ENCODE assay signal across 1 cellular context in the genomic region with DNA sequence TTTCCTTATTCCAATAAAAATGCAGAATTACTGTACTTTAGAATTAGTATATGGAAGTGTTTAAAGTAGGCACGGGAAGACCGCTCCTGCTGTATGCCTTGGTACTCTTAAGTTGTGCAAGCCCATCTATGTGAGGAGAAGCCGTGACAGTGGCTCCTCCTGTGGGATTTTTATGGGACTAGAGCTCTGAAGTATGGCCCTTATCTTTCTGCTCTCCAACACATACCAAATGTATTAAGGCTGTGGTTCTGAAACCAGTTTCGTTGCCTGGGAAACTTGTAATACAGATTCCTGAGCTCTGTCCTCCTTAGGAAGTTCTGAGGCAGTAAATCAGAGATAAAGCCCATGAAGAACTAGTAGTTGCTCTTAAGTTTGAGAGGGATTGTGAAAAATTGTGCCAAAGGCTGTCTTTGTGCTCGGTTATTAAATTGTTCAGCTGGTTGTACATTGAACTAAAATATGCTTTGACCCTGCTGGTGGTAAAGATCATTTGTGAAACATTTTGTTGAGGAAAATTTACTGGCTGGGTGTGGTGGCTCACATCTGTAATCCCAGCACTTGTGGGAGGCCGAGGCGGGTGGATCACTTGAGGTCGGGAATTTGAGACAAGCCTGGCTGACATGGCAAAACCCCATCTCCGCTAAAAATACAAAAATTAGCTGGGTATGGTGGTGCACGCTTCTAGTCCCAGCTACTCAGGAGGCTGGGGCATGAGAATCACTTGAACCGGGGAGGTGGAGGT.
TF ChIP-seq lines count a peak whose summit lies in the region.

No MANE protein-coding gene starts in this region.

TF ChIP-seq in K562, 482 proteins besides CTCF, POLR2A, EP300 and RAD21 (continued from another document):
- peak; percentile 58 for TF ChIP-seq CTCFL (IDR thresholded peaks at IDR 0.05; ENCODE audit: borderline replicate concordance, insufficient read depth, low read depth, low read length, poor library complexity, severe bottlenecking)
- no peak for TF ChIP-seq ZNF347 (CRISPR knock-in tag; IDR thresholded peaks at IDR 0.05; ENCODE audit: low read depth)
- TF ChIP-seq RBM39 (optimal IDR thresholded peaks at IDR 0.05; ENCODE audit: low read depth, low read length), result no peak
- no peak for TF ChIP-seq EGR1 (conservative IDR thresholded peaks at IDR 0.05)
- no peak for TF ChIP-seq PHB2 (IDR thresholded peaks at IDR 0.05; ENCODE audit: low read depth)
- TF ChIP-seq, protein P1, sequence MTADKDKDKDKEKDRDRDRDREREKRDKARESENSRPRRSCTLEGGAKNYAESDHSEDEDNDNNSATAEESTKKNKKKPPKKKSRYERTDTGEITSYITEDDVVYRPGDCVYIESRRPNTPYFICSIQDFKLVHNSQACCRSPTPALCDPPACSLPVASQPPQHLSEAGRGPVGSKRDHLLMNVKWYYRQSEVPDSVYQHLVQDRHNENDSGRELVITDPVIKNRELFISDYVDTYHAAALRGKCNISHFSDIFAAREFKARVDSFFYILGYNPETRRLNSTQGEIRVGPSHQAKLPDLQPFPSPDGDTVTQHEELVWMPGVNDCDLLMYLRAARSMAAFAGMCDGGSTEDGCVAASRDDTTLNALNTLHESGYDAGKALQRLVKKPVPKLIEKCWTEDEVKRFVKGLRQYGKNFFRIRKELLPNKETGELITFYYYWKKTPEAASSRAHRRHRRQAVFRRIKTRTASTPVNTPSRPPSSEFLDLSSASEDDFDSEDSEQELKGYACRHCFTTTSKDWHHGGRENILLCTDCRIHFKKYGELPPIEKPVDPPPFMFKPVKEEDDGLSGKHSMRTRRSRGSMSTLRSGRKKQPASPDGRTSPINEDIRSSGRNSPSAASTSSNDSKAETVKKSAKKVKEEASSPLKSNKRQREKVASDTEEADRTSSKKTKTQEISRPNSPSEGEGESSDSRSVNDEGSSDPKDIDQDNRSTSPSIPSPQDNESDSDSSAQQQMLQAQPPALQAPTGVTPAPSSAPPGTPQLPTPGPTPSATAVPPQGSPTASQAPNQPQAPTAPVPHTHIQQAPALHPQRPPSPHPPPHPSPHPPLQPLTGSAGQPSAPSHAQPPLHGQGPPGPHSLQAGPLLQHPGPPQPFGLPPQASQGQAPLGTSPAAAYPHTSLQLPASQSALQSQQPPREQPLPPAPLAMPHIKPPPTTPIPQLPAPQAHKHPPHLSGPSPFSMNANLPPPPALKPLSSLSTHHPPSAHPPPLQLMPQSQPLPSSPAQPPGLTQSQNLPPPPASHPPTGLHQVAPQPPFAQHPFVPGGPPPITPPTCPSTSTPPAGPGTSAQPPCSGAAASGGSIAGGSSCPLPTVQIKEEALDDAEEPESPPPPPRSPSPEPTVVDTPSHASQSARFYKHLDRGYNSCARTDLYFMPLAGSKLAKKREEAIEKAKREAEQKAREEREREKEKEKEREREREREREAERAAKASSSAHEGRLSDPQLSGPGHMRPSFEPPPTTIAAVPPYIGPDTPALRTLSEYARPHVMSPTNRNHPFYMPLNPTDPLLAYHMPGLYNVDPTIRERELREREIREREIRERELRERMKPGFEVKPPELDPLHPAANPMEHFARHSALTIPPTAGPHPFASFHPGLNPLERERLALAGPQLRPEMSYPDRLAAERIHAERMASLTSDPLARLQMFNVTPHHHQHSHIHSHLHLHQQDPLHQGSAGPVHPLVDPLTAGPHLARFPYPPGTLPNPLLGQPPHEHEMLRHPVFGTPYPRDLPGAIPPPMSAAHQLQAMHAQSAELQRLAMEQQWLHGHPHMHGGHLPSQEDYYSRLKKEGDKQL (CRISPR knock-in tag; IDR thresholded peaks at IDR 0.05; ENCODE audit: borderline replicate concordance), result no peak
- no peak for TF ChIP-seq ZNF586 (CRISPR knock-in tag; conservative IDR thresholded peaks at IDR 0.05)
- TF ChIP-seq MCM2 (IDR thresholded peaks at IDR 0.05; ENCODE audit: low read depth), result no peak
- no peak for TF ChIP-seq ZBTB40 (IDR thresholded peaks at IDR 0.05)
- TF ChIP-seq ZBTB40 (CRISPR knock-in tag; IDR thresholded peaks at IDR 0.05), result no peak
- TF ChIP-seq TRIM25 (IDR thresholded peaks at IDR 0.05; ENCODE audit: borderline replicate concordance), result no peak
- no peak for TF ChIP-seq ZNF668 (CRISPR knock-in tag; IDR thresholded peaks at IDR 0.05)
- no peak for TF ChIP-seq ZNF512 (tag; IDR thresholded peaks at IDR 0.05)
- TF ChIP-seq, protein P2, sequence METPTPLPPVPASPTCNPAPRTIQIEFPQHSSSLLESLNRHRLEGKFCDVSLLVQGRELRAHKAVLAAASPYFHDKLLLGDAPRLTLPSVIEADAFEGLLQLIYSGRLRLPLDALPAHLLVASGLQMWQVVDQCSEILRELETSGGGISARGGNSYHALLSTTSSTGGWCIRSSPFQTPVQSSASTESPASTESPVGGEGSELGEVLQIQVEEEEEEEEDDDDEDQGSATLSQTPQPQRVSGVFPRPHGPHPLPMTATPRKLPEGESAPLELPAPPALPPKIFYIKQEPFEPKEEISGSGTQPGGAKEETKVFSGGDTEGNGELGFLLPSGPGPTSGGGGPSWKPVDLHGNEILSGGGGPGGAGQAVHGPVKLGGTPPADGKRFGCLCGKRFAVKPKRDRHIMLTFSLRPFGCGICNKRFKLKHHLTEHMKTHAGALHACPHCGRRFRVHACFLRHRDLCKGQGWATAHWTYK (CRISPR knock-in tag; IDR thresholded peaks at IDR 0.05), result no peak
- TF ChIP-seq ZNF449 (CRISPR knock-in tag; IDR thresholded peaks at IDR 0.05), result no peak
- TF ChIP-seq BCOR (IDR thresholded peaks at IDR 0.05), result no peak
- TF ChIP-seq SIN3B (IDR thresholded peaks at IDR 0.05; ENCODE audit: low read depth), result no peak
- TF ChIP-seq, protein P3, sequence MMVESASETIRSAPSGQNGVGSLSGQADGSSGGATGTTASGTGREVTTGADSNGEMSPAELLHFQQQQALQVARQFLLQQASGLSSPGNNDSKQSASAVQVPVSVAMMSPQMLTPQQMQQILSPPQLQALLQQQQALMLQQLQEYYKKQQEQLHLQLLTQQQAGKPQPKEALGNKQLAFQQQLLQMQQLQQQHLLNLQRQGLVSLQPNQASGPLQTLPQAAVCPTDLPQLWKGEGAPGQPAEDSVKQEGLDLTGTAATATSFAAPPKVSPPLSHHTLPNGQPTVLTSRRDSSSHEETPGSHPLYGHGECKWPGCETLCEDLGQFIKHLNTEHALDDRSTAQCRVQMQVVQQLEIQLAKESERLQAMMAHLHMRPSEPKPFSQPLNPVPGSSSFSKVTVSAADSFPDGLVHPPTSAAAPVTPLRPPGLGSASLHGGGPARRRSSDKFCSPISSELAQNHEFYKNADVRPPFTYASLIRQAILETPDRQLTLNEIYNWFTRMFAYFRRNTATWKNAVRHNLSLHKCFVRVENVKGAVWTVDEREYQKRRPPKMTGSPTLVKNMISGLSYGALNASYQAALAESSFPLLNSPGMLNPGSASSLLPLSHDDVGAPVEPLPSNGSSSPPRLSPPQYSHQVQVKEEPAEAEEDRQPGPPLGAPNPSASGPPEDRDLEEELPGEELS (CRISPR knock-in tag; IDR thresholded peaks at IDR 0.05; ENCODE audit: borderline replicate concordance), result no peak
- TF ChIP-seq STAT5B (CRISPR knock-in tag; IDR thresholded peaks at IDR 0.05), result no peak
- TF ChIP-seq GATAD2A (IDR thresholded peaks at IDR 0.05), result no peak
- TF ChIP-seq ZNF121 (CRISPR knock-in tag; conservative IDR thresholded peaks at IDR 0.05), result no peak
- no peak for TF ChIP-seq BDP1 (IDR thresholded peaks at IDR 0.05; ENCODE audit: insufficient read depth, insufficient read length)
